ENCODE assay signal across 16 cellular contexts in the genomic region with DNA sequence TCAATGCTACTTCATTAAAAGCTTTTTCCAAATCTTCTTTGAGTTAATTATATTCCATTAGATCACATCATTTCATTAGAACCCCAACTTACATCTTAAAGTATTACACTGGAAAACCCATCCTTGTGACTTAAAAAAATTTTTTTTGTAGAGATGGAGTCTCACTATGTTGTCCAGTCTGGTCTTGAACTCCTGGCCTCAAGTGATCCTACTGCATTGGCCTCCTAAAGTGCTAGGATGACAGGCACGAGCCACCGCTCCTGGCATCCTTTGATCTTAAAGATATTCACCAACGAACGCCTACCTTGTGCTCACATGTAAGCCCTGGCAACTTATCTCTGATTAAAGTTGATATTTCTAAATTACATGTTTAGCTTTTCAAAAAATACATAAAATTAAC. TPM values are rescaled to one million over a fixed set of nuclear protein-coding genes. Genes with fewer than 3 reads are reported as not detected.
DNase-seq lines count a peak whose midpoint lies in the region; ATAC-seq, FAIRE-seq and TF ChIP-seq lines count a peak whose summit lies in the region.
"Had no signal": no experiment of that assay in that cellular context is flagged by ENCODE, and none has a peak within 500 bp of the region (broad histone marks: within the 10 kb centered on the region; RNA-seq: fewer than 3 reads in every experiment).

No MANE protein-coding gene starts in this region.

- no peak for FAIRE-seq in K562 (lab: Jason Lieb, UNC)

- TF ChIP-seq CTCF in cardiac muscle cell (IDR thresholded peaks at IDR 0.05; ENCODE audit: low read depth, low read length) (no peak), K562 (IDR thresholded peaks at IDR 0.05 in 2 of 3, conservative IDR thresholded peaks at IDR 0.05 in 1 of 3; ENCODE audit: insufficient read depth in 2 of 3, low read depth in 1 of 3, low read length in 3 of 3) (no peak), testis (IDR thresholded peaks at IDR 0.05) (no peak), gastrocnemius medialis (IDR thresholded peaks at IDR 0.05 in 4 of 5, conservative IDR thresholded peaks at IDR 0.05 in 1 of 5) (no peak)

- no peaks in the 10 kb centered on the region for H3K27me3 ChIP-seq in cardiac muscle cell
- H3K27me3 ChIP-seq in right cardiac atrium (ENCODE audit: control insufficient read depth, insufficient read depth): no peaks in the 10 kb centered on the region
- H3K27me3 ChIP-seq in K562 (ENCODE audit: control insufficient read depth in 2 of 2, insufficient read depth in 2 of 2, low read length in 2 of 2): no peaks in the 10 kb centered on the region
- no peaks in the 10 kb centered on the region for H3K27me3 ChIP-seq in mesendoderm (ENCODE audit: insufficient read depth, low read length, poor library complexity)
- H3K27me3 ChIP-seq in testis: no peaks in the 10 kb centered on the region
- H3K27me3 ChIP-seq in gastrocnemius medialis: no peaks in the 10 kb centered on the region

- H2AFZ ChIP-seq in K562 (ENCODE audit: low read depth, low read length): no peak overlapping the region
- H2AFZ ChIP-seq: GM23338 had no signal

- no peaks in the 10 kb centered on the region for H3K9me1 ChIP-seq in K562 (ENCODE audit: control insufficient read depth, insufficient read depth, low read length)

- no peak overlapping the region for H3K56ac ChIP-seq in mesendoderm (ENCODE audit: low read length)

- WGBS in right cardiac atrium: 89% methylated on average over 4 of the region's 4 CpGs
- 88% methylated on average over 4 of the region's 4 CpGs for WGBS in K562 (ENCODE audit: insufficient coverage, low coverage, missing lambda C conversion rate)
- WGBS in mesendoderm (ENCODE audit: extremely low coverage, insufficient coverage, low lambda C conversion rate): no CpG with 5 or more reads among the region's 4 CpGs
- 69 to 81% methylated on average over 4 of the region's 4 CpGs for WGBS in testis, 2 donors

- DNase-seq in cardiac muscle cell (ENCODE audit: low read depth in 1 of 2, low spot score in 1 of 2) (no peak), right cardiac atrium (no peak), K562 (ENCODE audit: extremely low read depth in 1 of 4, low spot score in 3 of 4) (no peak), mesendoderm (no peak), testis (no peak), gastrocnemius medialis (no peak)
- DNase-seq: CD8-positive, alpha-beta memory T cell; DMS53; GF-D8; H7 had no signal

- no peak overlapping the region for H2BK5ac ChIP-seq in mesendoderm (ENCODE audit: low read length)

- H3K9me3 ChIP-seq in cardiac muscle cell (ENCODE audit: low read depth) (no peaks in the 10 kb centered on the region), right cardiac atrium (ENCODE audit: control insufficient read depth, low read length) (no peaks in the 10 kb centered on the region), K562 (replicated peaks; ENCODE audit: control insufficient read depth, insufficient read depth, low read depth, low read length) (no peaks in the 10 kb centered on the region), testis (no peaks in the 10 kb centered on the region), gastrocnemius medialis (no peaks in the 10 kb centered on the region)

- TF ChIP-seq EP300 in K562 (IDR thresholded peaks at IDR 0.05; ENCODE audit: low read length): no peak

- ATAC-seq in right cardiac atrium: no peak
- no peak for ATAC-seq in K562
- no peak for ATAC-seq in GM18870 (IDR thresholded peaks at IDR 0.05; ENCODE audit: unreplicated experiment)
- no peak for ATAC-seq in gastrocnemius medialis
- ATAC-seq in HG03457 (IDR thresholded peaks at IDR 0.05; ENCODE audit: unreplicated experiment): no peak
- ATAC-seq: GM23338 had no signal

- H3K79me2 ChIP-seq in K562 (ENCODE audit: control insufficient read depth, insufficient read depth, low read length): peaks cover 87% of the 10 kb centered on the region
- H3K79me2 ChIP-seq in mesendoderm (ENCODE audit: control insufficient read depth, insufficient read depth, low read length): peaks cover 59% of the 10 kb centered on the region

- no peak overlapping the region for H3K4ac ChIP-seq in mesendoderm (ENCODE audit: low read depth, low read length)

- peak overlapping the region; percentile 80 for H3K18ac ChIP-seq in mesendoderm (ENCODE audit: low read length)

- H3K4me3 ChIP-seq in cardiac muscle cell: no peak overlapping the region
- H3K4me3 ChIP-seq in right cardiac atrium (ENCODE audit: low read length): no peak overlapping the region
- no peak overlapping the region for H3K4me3 ChIP-seq in K562
- no peak overlapping the region for H3K4me3 ChIP-seq in mesendoderm (ENCODE audit: low read length)
- no peak overlapping the region for H3K4me3 ChIP-seq in testis
- H3K4me3 ChIP-seq in gastrocnemius medialis: no peak overlapping the region
- H3K4me3 ChIP-seq: GM23338 had no signal

- TF ChIP-seq RAD21 in K562 (CRISPR knock-in tag; conservative IDR thresholded peaks at IDR 0.05 in 1 of 2, IDR thresholded peaks at IDR 0.05 in 1 of 2): no peak

- no peak overlapping the region for H2AK5ac ChIP-seq in mesendoderm (ENCODE audit: low read length)

- H4K20me1 ChIP-seq in K562 (replicated peaks; ENCODE audit: control insufficient read depth, insufficient read depth, low read length): peaks cover 21% of the 10 kb centered on the region

- POLR2A ChIA-PET in K562 (lab: Yijun Ruan, JAX): interaction anchor here (0.7 to 2.7 kb wide), 4 partner anchors 9 to 90 kb away, joined by 3 to 19 read pairs (median 3); no protein-coding TSS in a partner anchor

- no TSS peak for BruUV-seq in K562 (replicated peaks; lab: Mats Ljungman, UMichigan)

- intact Hi-C loops in right cardiac atrium (cut with DNase I): no loop called here
- intact Hi-C loops in K562 (cut with micrococcal nuclease): no loop called here
- intact Hi-C loops in testis (cut with DNase I; ENCODE audit: low total_unique reads): no loop called here
- intact Hi-C loops in gastrocnemius medialis (cut with DNase I; ENCODE audit: low total_unique reads): no loop called here

- H3K4me1 ChIP-seq in cardiac muscle cell (ENCODE audit: low read depth) (peaks cover 29% of the 10 kb centered on the region), right cardiac atrium (ENCODE audit: control insufficient read depth, insufficient read depth, low read length) (no peaks in the 10 kb centered on the region), K562 (replicated peaks in 1 of 2; ENCODE audit: control insufficient read depth in 2 of 2, insufficient read depth in 2 of 2, low read length in 2 of 2) (peaks cover 7 to 19% of the 10 kb centered on the region in 2 experiments; a peak in 3 of 5 replicates), mesendoderm (ENCODE audit: control insufficient read depth, low read depth, low read length) (peaks cover 9% of the 10 kb centered on the region), testis (peaks cover 43% of the 10 kb centered on the region), gastrocnemius medialis (peaks cover 30 to 53% of the 10 kb centered on the region in 2 donors)

- H3K9ac ChIP-seq in K562 (ENCODE audit: insufficient read depth in 1 of 2, low read depth in 2 of 2, low read length in 2 of 2): no peak overlapping the region
- no peak overlapping the region for H3K9ac ChIP-seq in mesendoderm (ENCODE audit: low read length)

- H3K36me3 ChIP-seq in cardiac muscle cell (peaks cover 12% of the 10 kb centered on the region), K562 (ENCODE audit: control insufficient read depth, insufficient read depth, low read length) (peaks cover 41% of the 10 kb centered on the region), mesendoderm (ENCODE audit: control insufficient read depth, insufficient read depth, low read length) (peaks cover 2% of the 10 kb centered on the region), testis (ENCODE audit: low read depth, missing control alignments) (no peaks in the 10 kb centered on the region), gastrocnemius medialis (peaks cover 0 to 10% of the 10 kb centered on the region in 2 donors)

- in situ Hi-C loops in K562 (cut with MboI) (no loop called here), gastrocnemius medialis (cut with MboI; ENCODE audit: low sequenced_read_pairs in 4 of 4) (no loop called here)

- no peak overlapping the region for H4K5ac ChIP-seq in mesendoderm (ENCODE audit: low read length)

- H2BK120ac ChIP-seq in mesendoderm (ENCODE audit: low read depth, low read length): no peak overlapping the region

- H2BK15ac ChIP-seq in mesendoderm (replicated peaks; ENCODE audit: low read depth): no peak overlapping the region

- peak overlapping the region; percentile 47 for H3K27ac ChIP-seq in cardiac muscle cell
- no peak overlapping the region for H3K27ac ChIP-seq in right cardiac atrium (ENCODE audit: low read length)
- no peak overlapping the region for H3K27ac ChIP-seq in K562 (ENCODE audit: extremely low read depth, low read depth, low read length)
- peak overlapping the region; percentile 58 for H3K27ac ChIP-seq in mesendoderm (ENCODE audit: low read depth, low read length)
- H3K27ac ChIP-seq in testis: peak overlapping the region; percentile 29 to 67
- H3K27ac ChIP-seq in gastrocnemius medialis: no peak overlapping the region
- H3K27ac ChIP-seq: 22Rv1, HL-60 had no signal

- no peak overlapping the region for H3K23ac ChIP-seq in mesendoderm (ENCODE audit: low read length)

- no peak overlapping the region for H3K4me2 ChIP-seq in K562 (ENCODE audit: insufficient read depth, low read length)
- no peak overlapping the region for H3K4me2 ChIP-seq in mesendoderm (ENCODE audit: low read length)
- H3K4me2 ChIP-seq: GM23338 had no signal

- no peak for TF ChIP-seq POLR2A in K562 (conservative IDR thresholded peaks at IDR 0.05)
- no peak for TF ChIP-seq POLR2A in testis (IDR thresholded peaks at IDR 0.05)
- no peak for TF ChIP-seq POLR2A in gastrocnemius medialis (IDR thresholded peaks at IDR 0.05)

- peaks cover 6% of the 10 kb centered on the region for H3K79me1 ChIP-seq in mesendoderm (ENCODE audit: low read length)

- CTCF ChIA-PET in K562 (lab: Yijun Ruan, JAX; ENCODE audit: low intra/inter-chr PET ratio): no interaction called here

- H4K8ac ChIP-seq in mesendoderm (ENCODE audit: low read depth, low read length): no peak overlapping the region

RNA-seq across cellular contexts. Expression of a gene that starts 6.7 kb away (rescaled TPM):
- total RNA-seq in cardiac muscle cell (114 and 119 TPM in 2 replicates), right cardiac atrium (100 to 1,000 TPM; 178 to 208 (median 191) TPM), K562 (2014; rRNA removed) (13.4 and 18.7 TPM in 2 replicates), K562 (2014; rRNA removed; fragmentation: Illumina TruSeq; extraction: Trizol) (23.2 and 31.2 TPM in 2 replicates), K562 (2015; rRNA removed; fragmentation: Illumina TruSeq; extraction: Trizol) (31.0 and 31.3 TPM in 2 replicates), K562 (2021) (45.1 and 46.0 TPM in 2 replicates), testis (100 to 1,000 TPM; 331 to 431 TPM), gastrocnemius medialis (10 to 100 TPM; 53.8 to 62.3 (median 57.4) TPM)
- polyA plus RNA-seq in cardiac muscle cell (425 and 522 TPM in 2 replicates), right cardiac atrium (224 TPM), K562 (2011; rRNA removed) (139 and 167 TPM in 2 replicates), K562 (2014; fragmentation: Illumina TruSeq; extraction: Trizol) (53.9 and 64.5 TPM in 2 replicates), K562 (2014; fragmentation: Nextera tagmentation; extraction: Ambion mirVana) (100 to 1,000 TPM; 141 to 157 TPM), K562 (2014; rRNA removed) (50.1 and 64.3 TPM in 2 replicates), testis (ENCODE audit: insufficient read depth, low read depth, low replicate concordance) (712 TPM)
- total RNA-seq in K562 (2011; cell fraction: chromatin; rRNA removed; ENCODE audit: low replicate concordance): 58.1 and 78.2 TPM in 2 replicates
- total RNA-seq in K562 (2011; cell fraction: nucleolus; rRNA removed): 57.9 and 60.0 TPM in 2 replicates
- 87.9 and 89.5 TPM in 2 replicates for total RNA-seq in K562 (2011; cell fraction: nucleoplasm; rRNA removed)
- 50.0 and 148 TPM in 2 replicates for polyA plus RNA-seq in K562 (2011; cell fraction: cytosol; rRNA removed)
- 31.2 and 52.6 TPM in 2 replicates for polyA plus RNA-seq in K562 (2011; cell fraction: nucleus; rRNA removed)
- polyA plus RNA-seq in K562 (2012): 55.6 and 56.3 TPM in 2 replicates
- 76.5 and 97.3 TPM in 2 replicates for polyA minus RNA-seq in K562 (2011; rRNA and poly(A)+ RNA removed)
- polyA minus RNA-seq in K562 (2011; cell fraction: cytosol; rRNA and poly(A)+ RNA removed): 21.9 and 33.3 TPM in 2 replicates
- polyA minus RNA-seq in K562 (2011; cell fraction: nucleus; rRNA and poly(A)+ RNA removed): 15.9 and 29.5 TPM in 2 replicates
- polyA plus RNA-seq in mesendoderm (2013, experiment 1 of 2): 350 TPM
- polyA plus RNA-seq in mesendoderm (2013, experiment 2 of 2): 343 TPM

RNA-seq across cellular contexts. Expression of a gene that starts 32.3 kb away (rescaled TPM):
- total RNA-seq in cardiac muscle cell (1.3 and 3.8 TPM in 2 replicates), right cardiac atrium (under 1 TPM; 0.23 to 0.38 (median 0.30) TPM), K562 (2014; rRNA removed) (not detected in 2 replicates), K562 (2014; rRNA removed; fragmentation: Illumina TruSeq; extraction: Trizol) (not detected in 2 replicates), K562 (2015; rRNA removed; fragmentation: Illumina TruSeq; extraction: Trizol) (not detected in 2 replicates), K562 (2021) (not detected in 2 replicates), testis (1 to 10 TPM; 1.9 to 2.1 TPM), gastrocnemius medialis (under 1 TPM in 3 of 4 donors, not detected in 1; 0.26 to 0.35 (median 0.34) TPM)
- polyA plus RNA-seq in cardiac muscle cell (4.8 and 10.3 TPM in 2 replicates), right cardiac atrium (0.29 TPM), K562 (2011; rRNA removed) (not detected in 2 replicates), K562 (2014; fragmentation: Illumina TruSeq; extraction: Trizol) (not detected in 2 replicates), K562 (2014; fragmentation: Nextera tagmentation; extraction: Ambion mirVana) (not detected), K562 (2014; rRNA removed) (0.30 TPM in 1 of 2 replicates, not detected in the other), testis (ENCODE audit: insufficient read depth, low read depth, low replicate concordance) (2.7 TPM)
- total RNA-seq in K562 (2011; cell fraction: chromatin; rRNA removed; ENCODE audit: low replicate concordance): not detected in 2 replicates
- not detected in 2 replicates for total RNA-seq in K562 (2011; cell fraction: nucleolus; rRNA removed)
- not detected in 2 replicates for total RNA-seq in K562 (2011; cell fraction: nucleoplasm; rRNA removed)
- 0.04 TPM in 1 of 2 replicates, not detected in the other for polyA plus RNA-seq in K562 (2011; cell fraction: cytosol; rRNA removed)
- polyA plus RNA-seq in K562 (2011; cell fraction: nucleus; rRNA removed): not detected in 2 replicates
- not detected in 2 replicates for polyA plus RNA-seq in K562 (2012)
- not detected in 2 replicates for polyA minus RNA-seq in K562 (2011; rRNA and poly(A)+ RNA removed)
- polyA minus RNA-seq in K562 (2011; cell fraction: cytosol; rRNA and poly(A)+ RNA removed): not detected in 2 replicates
- not detected in 2 replicates for polyA minus RNA-seq in K562 (2011; cell fraction: nucleus; rRNA and poly(A)+ RNA removed)
- polyA plus RNA-seq in mesendoderm (2013, experiment 1 of 2): 17.0 TPM
- 17.9 TPM for polyA plus RNA-seq in mesendoderm (2013, experiment 2 of 2)
- total RNA-seq: CD8-positive, alpha-beta memory T cell had no signal
- polyA plus RNA-seq: CD14-positive monocyte; CD8-positive, alpha-beta memory T cell had no signal

RNA-seq across cellular contexts. Expression of a gene that starts 54.9 kb away (rescaled TPM):
- total RNA-seq in cardiac muscle cell: 6.9 and 10.1 TPM in 2 replicates
- 4.8 and 6.7 TPM in 2 replicates for polyA plus RNA-seq in cardiac muscle cell
- total RNA-seq in right cardiac atrium: 1 to 10 TPM; 6.2 to 7.2 (median 6.9) TPM
- 2.2 TPM for polyA plus RNA-seq in right cardiac atrium
- total RNA-seq in K562 (2011; cell fraction: chromatin; rRNA removed; ENCODE audit: low replicate concordance): 6.3 and 26.2 TPM in 2 replicates
- total RNA-seq in K562 (2011; cell fraction: nucleolus; rRNA removed): 2.8 and 4.2 TPM in 2 replicates
- 7.7 and 10.5 TPM in 2 replicates for total RNA-seq in K562 (2011; cell fraction: nucleoplasm; rRNA removed)
- 5.5 and 6.4 TPM in 2 replicates for total RNA-seq in K562 (2014; rRNA removed)
- 12.3 and 13.1 TPM in 2 replicates for total RNA-seq in K562 (2014; rRNA removed; fragmentation: Illumina TruSeq; extraction: Trizol)
- 8.6 and 10.5 TPM in 2 replicates for total RNA-seq in K562 (2015; rRNA removed; fragmentation: Illumina TruSeq; extraction: Trizol)
- total RNA-seq in K562 (2021): 9.2 and 9.6 TPM in 2 replicates
- 7.0 and 9.5 TPM in 2 replicates for polyA plus RNA-seq in K562 (2011; rRNA removed)
- 1.6 and 3.3 TPM in 2 replicates for polyA plus RNA-seq in K562 (2011; cell fraction: cytosol; rRNA removed)
- polyA plus RNA-seq in K562 (2011; cell fraction: nucleus; rRNA removed): 9.1 and 10.2 TPM in 2 replicates
- polyA plus RNA-seq in K562 (2012): 3.3 and 4.2 TPM in 2 replicates
- polyA plus RNA-seq in K562 (2014; fragmentation: Illumina TruSeq; extraction: Trizol): 6.8 and 8.0 TPM in 2 replicates
- polyA plus RNA-seq in K562 (2014; fragmentation: Nextera tagmentation; extraction: Ambion mirVana): 1 to 10 TPM; 3.3 to 6.7 TPM
- polyA plus RNA-seq in K562 (2014; rRNA removed): 6.2 and 7.3 TPM in 2 replicates
- polyA minus RNA-seq in K562 (2011; rRNA and poly(A)+ RNA removed): 22.3 and 25.7 TPM in 2 replicates
- 4.6 and 9.5 TPM in 2 replicates for polyA minus RNA-seq in K562 (2011; cell fraction: cytosol; rRNA and poly(A)+ RNA removed)
- polyA minus RNA-seq in K562 (2011; cell fraction: nucleus; rRNA and poly(A)+ RNA removed): 7.5 and 10.8 TPM in 2 replicates
- polyA plus RNA-seq in mesendoderm (2013, experiment 1 of 2): 7.8 TPM
- 7.5 TPM for polyA plus RNA-seq in mesendoderm (2013, experiment 2 of 2)
- 10 to 100 TPM; 18.5 to 24.9 TPM for total RNA-seq in testis
- 23.6 TPM for polyA plus RNA-seq in testis (ENCODE audit: insufficient read depth, low read depth, low replicate concordance)
- 1 to 10 TPM; 3.3 to 4.5 (median 3.7) TPM for total RNA-seq in gastrocnemius medialis

Comparison
In these comparisons a context has a peak if more than half of its experiments do, and no peak if none do; other contexts are left out.
1. H3K27ac ChIP-seq: peak in cardiac muscle cell (single experiment), mesendoderm (single experiment) and testis (2 of 2); none in right cardiac atrium (single experiment), K562 (single experiment) and gastrocnemius medialis (0 of 4).